Comparison of ENCODE assay signal across 14 cellular contexts in genomic region chr14:104267895-104268294, GRCh38.
DNase-seq lines count a peak whose midpoint lies in the region; TF ChIP-seq lines count a peak whose summit lies in the region.
"Had no signal": no experiment of that assay in that cellular context is flagged by ENCODE, and none has a peak within 500 bp of the region (broad histone marks: within the 10 kb centered on the region; RNA-seq: fewer than 3 reads in every experiment).

No MANE protein-coding gene starts in this region.

- TF ChIP-seq POLR2A in Peyer's patch (IDR thresholded peaks at IDR 0.05) (no peak), ovary (IDR thresholded peaks at IDR 0.05) (no peak)

- H3K4me1 Mint-ChIP-seq in glutamatergic neuron (ENCODE audit: low read depth, unreplicated experiment) = peaks cover 10% of the 10 kb centered on the region

- no peaks in the 10 kb centered on the region for H3K79me2 ChIP-seq in hepatocyte

- H3K27me3 ChIP-seq in Peyer's patch (no peaks in the 10 kb centered on the region), ovary (no peaks in the 10 kb centered on the region), hepatocyte (no peaks in the 10 kb centered on the region)

- peaks cover 7% of the 10 kb centered on the region for H3K9me3 Mint-ChIP-seq in glutamatergic neuron (ENCODE audit: unreplicated experiment)
- H3K9me3 Mint-ChIP-seq: T-helper 1 cell treated with Interleukin-12 subunit alpha and Interleukin-12 subunit beta and Interleukin-4 antibody, amounts not matched to agents 30 μg/mL and 1 μg/mL, for 36 hours had no signal

- DNase-seq in D341Med (ENCODE audit: low spot score) (peak; percentile 21), Peyer's patch (peak in 2 of 3 donors; percentile 34 to 56), glutamatergic neuron (peak; percentile 12), ovary (peak; percentile 12 to 39 (median 27)), hepatocyte (ENCODE audit: low spot score) (no peak), NCI-H2196 (lab: John Stamatoyannopoulos, UW; ENCODE audit: unreplicated experiment) (no peak), mucosa of gallbladder (ENCODE audit: low spot score) (no peak)
- DNase-seq: activated CD4-positive, alpha-beta T cell treated with anti-CD3 and anti-CD28 coated beads for 4 hours; activated T-cell treated with anti-CD3 and anti-CD28 coated beads, Interleukin-2, amount 50 U/mL, for 48 hours; DMS79; hippocampal formation; Karpas-422; NK-92 treated with Interleukin-12 subunit alpha and Interleukin-12 subunit beta, amount 100 ng/mL, for 24 hours had no signal

- H3K4me2 ChIP-seq in hepatocyte = no peak overlapping the region

- H3K27ac Mint-ChIP-seq in glutamatergic neuron (ENCODE audit: unreplicated experiment) = no peak overlapping the region
- H3K27ac Mint-ChIP-seq: T-helper 1 cell treated with Interleukin-12 subunit alpha and Interleukin-12 subunit beta and Interleukin-4 antibody, amounts not matched to agents 30 μg/mL and 1 μg/mL, for 36 hours had no signal

- no peak overlapping the region for H2AFZ ChIP-seq in hepatocyte

- no peak overlapping the region for H3K4me3 Mint-ChIP-seq in glutamatergic neuron (ENCODE audit: unreplicated experiment)
- H3K4me3 Mint-ChIP-seq: T-helper 1 cell treated with Interleukin-12 subunit alpha and Interleukin-12 subunit beta and Interleukin-4 antibody, amounts not matched to agents 30 μg/mL and 1 μg/mL, for 36 hours had no signal

- H3K27ac ChIP-seq in Peyer's patch (no peak overlapping the region), ovary (no peak overlapping the region), hepatocyte (no peak overlapping the region)

- H3K36me3 ChIP-seq in Peyer's patch = no peaks in the 10 kb centered on the region
- H3K36me3 ChIP-seq in ovary = no peaks in the 10 kb centered on the region
- H3K36me3 ChIP-seq in hepatocyte (replicated peaks; ENCODE audit: insufficient read depth, low read depth) = no peaks in the 10 kb centered on the region

- peaks cover 6% of the 10 kb centered on the region for H3K36me3 Mint-ChIP-seq in glutamatergic neuron (ENCODE audit: unreplicated experiment)

- H3K9me2 ChIP-seq in hepatocyte (replicated peaks; ENCODE audit: insufficient read depth) = no peaks in the 10 kb centered on the region

- H3K4me3 ChIP-seq in Peyer's patch = no peak overlapping the region
- no peak overlapping the region for H3K4me3 ChIP-seq in ovary
- H3K4me3 ChIP-seq in hepatocyte = no peak overlapping the region

- intact Hi-C loops in ovary (cut with DNase I) = no loop called here

- TF ChIP-seq CTCF in Peyer's patch (IDR thresholded peaks at IDR 0.05) = no peak
- TF ChIP-seq CTCF in glutamatergic neuron (IDR thresholded peaks at IDR 0.05; ENCODE audit: partially characterized antibody, unreplicated experiment) = no peak
- no peak for TF ChIP-seq CTCF in ovary (IDR thresholded peaks at IDR 0.05)
- no peak for TF ChIP-seq CTCF in hepatocyte (IDR thresholded peaks at IDR 0.05; ENCODE audit: poor library complexity)

- H3K27me3 Mint-ChIP-seq in glutamatergic neuron (ENCODE audit: unreplicated experiment) = peaks cover 10% of the 10 kb centered on the region

- H4K20me1 ChIP-seq in hepatocyte (ENCODE audit: insufficient read depth, poor library complexity, severe bottlenecking) = no peaks in the 10 kb centered on the region

- WGBS in ovary, 3 donors = 30 to 44% (median 35%) methylated on average over 18 of the region's 18 CpGs
- 73% methylated on average over 18 of the region's 18 CpGs for WGBS in hepatocyte (ENCODE audit: low lambda C conversion rate, missing lambda C conversion rate)

- no peaks in the 10 kb centered on the region for H3K9me3 ChIP-seq in Peyer's patch
- H3K9me3 ChIP-seq in ovary = no peaks in the 10 kb centered on the region
- H3K9me3 ChIP-seq in hepatocyte (ENCODE audit: low read depth) = no peaks in the 10 kb centered on the region

- H3K4me1 ChIP-seq in Peyer's patch = no peaks in the 10 kb centered on the region
- no peaks in the 10 kb centered on the region for H3K4me1 ChIP-seq in ovary (ENCODE audit: insufficient read depth)
- no peaks in the 10 kb centered on the region for H3K4me1 ChIP-seq in hepatocyte (ENCODE audit: insufficient read depth)

- TF ChIP-seq EP300 in ovary (IDR thresholded peaks at IDR 0.05) = no peak

Comparison
In these comparisons a context has a peak if more than half of its experiments do, and no peak if none do; other contexts are left out.
1. DNase-seq: peak in D341Med (single experiment), Peyer's patch (2 of 3), glutamatergic neuron (single experiment) and ovary (5 of 5); none in hepatocyte (single experiment), NCI-H2196 (single experiment) and mucosa of gallbladder (single experiment).